8 cellular contexts compared by ENCODE assay signal in genomic region chr19:1274081-1274851, GRCh38. TPM values are rescaled to one million over a fixed set of nuclear protein-coding genes. Genes with fewer than 3 reads are reported as not detected.
DNase-seq lines count a peak whose midpoint lies in the region; ATAC-seq, FAIRE-seq and TF ChIP-seq lines count a peak whose summit lies in the region.

No MANE protein-coding gene starts in this region.

- no peak for FAIRE-seq in urothelium cell line (lab: Jason Lieb, UNC)

- H3K36me3 ChIP-seq in kidney epithelial cell (ENCODE audit: control insufficient read depth, insufficient read depth, low read length): peaks cover 7% of the 10 kb centered on the region
- peaks cover 45% of the 10 kb centered on the region for H3K36me3 ChIP-seq in thoracic aorta

- H3K27me3 ChIP-seq in kidney epithelial cell (ENCODE audit: control insufficient read depth, insufficient read depth, low read length) (no peaks in the 10 kb centered on the region), thoracic aorta (replicated peaks; ENCODE audit: insufficient read depth) (no peaks in the 10 kb centered on the region)

- H3K27ac Mint-ChIP-seq in activated CD4-positive, alpha-beta T cell treated with anti-CD3 and anti-CD28 coated beads, Interleukin-2, amount 10 ng/mL, durations not matched to agents 24 days and 14 days: peak overlapping the region; percentile 80
- peak overlapping the region; percentile 11 for H3K27ac Mint-ChIP-seq in activated naive CD8-positive, alpha-beta T cell treated with anti-CD3 and anti-CD28 coated beads, Interleukin-2, amount 10 ng/mL, durations not matched to agents 7 days and 5 days

- H3K4me3 ChIP-seq in kidney epithelial cell (ENCODE audit: low read depth, low read length) (peak overlapping the region; percentile 56), thoracic aorta (peak overlapping the region; percentile 82)

- ATAC-seq in activated naive CD8-positive, alpha-beta T cell treated with anti-CD3 and anti-CD28 coated beads, Interleukin-2, amount 10 ng/mL, durations not matched to agents 7 days and 5 days (ENCODE audit: low read depth): no peak
- ATAC-seq in thoracic aorta (ENCODE audit: insufficient number of reproducible peaks, low FRiP score, low read depth) (no peak), GM19463 (IDR thresholded peaks at IDR 0.05; ENCODE audit: unreplicated experiment) (no peak)

- peaks cover 62% of the 10 kb centered on the region for H3K36me3 Mint-ChIP-seq in activated CD4-positive, alpha-beta T cell treated with anti-CD3 and anti-CD28 coated beads, Interleukin-2, amount 10 ng/mL, durations not matched to agents 24 days and 14 days (ENCODE audit: low read depth)
- peaks cover 42% of the 10 kb centered on the region for H3K36me3 Mint-ChIP-seq in activated naive CD8-positive, alpha-beta T cell treated with anti-CD3 and anti-CD28 coated beads, Interleukin-2, amount 10 ng/mL, durations not matched to agents 7 days and 5 days

- H3K27me3 Mint-ChIP-seq in activated CD4-positive, alpha-beta T cell treated with anti-CD3 and anti-CD28 coated beads, Interleukin-2, amount 10 ng/mL, durations not matched to agents 24 days and 14 days: no peaks in the 10 kb centered on the region
- no peaks in the 10 kb centered on the region for H3K27me3 Mint-ChIP-seq in activated naive CD8-positive, alpha-beta T cell treated with anti-CD3 and anti-CD28 coated beads, Interleukin-2, amount 10 ng/mL, durations not matched to agents 7 days and 5 days

- H3K27ac ChIP-seq in thoracic aorta: peak overlapping the region; percentile 93 to 99

- no peaks in the 10 kb centered on the region for H3K9me3 ChIP-seq in thoracic aorta

- TF ChIP-seq CTCF in kidney epithelial cell (IDR thresholded peaks at IDR 0.05; ENCODE audit: insufficient read depth, low read length, poor library complexity, severe bottlenecking) (no peak), thoracic aorta (IDR thresholded peaks at IDR 0.05) (no peak)

- H3K4me3 Mint-ChIP-seq in activated CD4-positive, alpha-beta T cell treated with anti-CD3 and anti-CD28 coated beads, Interleukin-2, amount 10 ng/mL, durations not matched to agents 24 days and 14 days: peak overlapping the region; percentile 78
- peak overlapping the region; percentile 67 for H3K4me3 Mint-ChIP-seq in activated naive CD8-positive, alpha-beta T cell treated with anti-CD3 and anti-CD28 coated beads, Interleukin-2, amount 10 ng/mL, durations not matched to agents 7 days and 5 days

- H3K4me1 Mint-ChIP-seq in activated CD4-positive, alpha-beta T cell treated with anti-CD3 and anti-CD28 coated beads, Interleukin-2, amount 10 ng/mL, durations not matched to agents 24 days and 14 days: peaks cover 44% of the 10 kb centered on the region
- peaks cover 41% of the 10 kb centered on the region for H3K4me1 Mint-ChIP-seq in activated naive CD8-positive, alpha-beta T cell treated with anti-CD3 and anti-CD28 coated beads, Interleukin-2, amount 10 ng/mL, durations not matched to agents 7 days and 5 days

- intact Hi-C loops in activated CD4-positive, alpha-beta T cell treated with anti-CD3 and anti-CD28 coated beads, Interleukin-2, amount 10 ng/mL, durations not matched to agents 24 days and 14 days (cut with micrococcal nuclease): no loop called here

- H3K4me1 ChIP-seq in thoracic aorta (ENCODE audit: control insufficient read depth in 1 of 2, low read depth in 2 of 2): peaks cover 41 to 65% of the 10 kb centered on the region in 2 donors

- DNase-seq in activated CD4-positive, alpha-beta T cell treated with anti-CD3 and anti-CD28 coated beads, Interleukin-2, amount 10 ng/mL, durations not matched to agents 24 days and 14 days: peak; percentile 66
- DNase-seq in activated CD4-positive, alpha-beta T cell treated with anti-CD3 and anti-CD28 coated beads for 1 hour: no peak
- DNase-seq in activated naive CD8-positive, alpha-beta T cell treated with anti-CD3 and anti-CD28 coated beads, Interleukin-2, amount 10 ng/mL, durations not matched to agents 7 days and 5 days: no peak
- DNase-seq in kidney epithelial cell (ENCODE audit: low read depth) (no peak), thoracic aorta (ENCODE audit: low spot score) (no peak), COLO829 (ENCODE audit: low spot score) (no peak), urothelium cell line (ENCODE audit: low spot score) (no peak)

- no peaks in the 10 kb centered on the region for H3K9me3 Mint-ChIP-seq in activated CD4-positive, alpha-beta T cell treated with anti-CD3 and anti-CD28 coated beads, Interleukin-2, amount 10 ng/mL, durations not matched to agents 24 days and 14 days
- no peaks in the 10 kb centered on the region for H3K9me3 Mint-ChIP-seq in activated naive CD8-positive, alpha-beta T cell treated with anti-CD3 and anti-CD28 coated beads, Interleukin-2, amount 10 ng/mL, durations not matched to agents 7 days and 5 days

- POLR2A ChIA-PET in activated naive CD8-positive, alpha-beta T cell treated with anti-CD3 and anti-CD28 coated beads, Interleukin-2, amount 10 ng/mL, durations not matched to agents 7 days and 5 days (lab: Charles Lee): interaction anchor here (0.8 to 1.7 kb wide), 6 partner anchors 14 to 207 kb away, joined by 3 to 4 read pairs (median 3); partner anchors contain the start of genes ARHGAP45 and POLR2E

RNA-seq across cellular contexts. Expression of gene FAM174C, which starts 1.1 kb away (rescaled TPM):
- total RNA-seq in activated CD4-positive, alpha-beta T cell treated with anti-CD3 and anti-CD28 coated beads, Interleukin-2, amount 10 ng/mL, durations not matched to agents 24 days and 14 days: 115 and 126 TPM in 2 replicates
- 10 to 100 TPM; 44.5 to 48.3 TPM for total RNA-seq in activated naive CD8-positive, alpha-beta T cell treated with anti-CD3 and anti-CD28 coated beads, Interleukin-2, amount 10 ng/mL, durations not matched to agents 7 days and 5 days
- total RNA-seq in kidney epithelial cell: 58.5 and 75.0 TPM in 2 replicates
- 10 to 100 TPM; 18.8 to 40.8 TPM for total RNA-seq in thoracic aorta

RNA-seq across cellular contexts. Expression of gene CIRBP, which starts 5.1 kb away (rescaled TPM):
- 237 TPM in 2 replicates for total RNA-seq in activated CD4-positive, alpha-beta T cell treated with anti-CD3 and anti-CD28 coated beads, Interleukin-2, amount 10 ng/mL, durations not matched to agents 24 days and 14 days
- total RNA-seq in activated naive CD8-positive, alpha-beta T cell treated with anti-CD3 and anti-CD28 coated beads, Interleukin-2, amount 10 ng/mL, durations not matched to agents 7 days and 5 days: 100 to 1,000 TPM; 327 to 342 TPM
- total RNA-seq in kidney epithelial cell (298 and 403 TPM in 2 replicates), thoracic aorta (100 to 1,000 TPM; 492 to 644 TPM)

RNA-seq across cellular contexts. Expression of gene EFNA2, which starts 11.4 kb away (rescaled TPM):
- not detected in 2 replicates for total RNA-seq in activated CD4-positive, alpha-beta T cell treated with anti-CD3 and anti-CD28 coated beads, Interleukin-2, amount 10 ng/mL, durations not matched to agents 24 days and 14 days
- not detected for total RNA-seq in activated naive CD8-positive, alpha-beta T cell treated with anti-CD3 and anti-CD28 coated beads, Interleukin-2, amount 10 ng/mL, durations not matched to agents 7 days and 5 days
- total RNA-seq in kidney epithelial cell: 3.1 and 5.3 TPM in 2 replicates
- total RNA-seq in thoracic aorta: not detected

RNA-seq across cellular contexts. Expression of gene MIDN, which starts 25.9 kb away (rescaled TPM):
- total RNA-seq in activated CD4-positive, alpha-beta T cell treated with anti-CD3 and anti-CD28 coated beads, Interleukin-2, amount 10 ng/mL, durations not matched to agents 24 days and 14 days: 72.3 and 82.4 TPM in 2 replicates
- 10 to 100 TPM; 75.2 to 80.7 TPM for total RNA-seq in activated naive CD8-positive, alpha-beta T cell treated with anti-CD3 and anti-CD28 coated beads, Interleukin-2, amount 10 ng/mL, durations not matched to agents 7 days and 5 days
- total RNA-seq in kidney epithelial cell (66.8 and 69.4 TPM in 2 replicates), thoracic aorta (100 to 1,000 TPM in 1 of 2 donors, 10 to 100 TPM in 1; 80.1 to 124 TPM)

RNA-seq across cellular contexts. Expression of gene ATP5F1D, which starts 32.7 kb away (rescaled TPM):
- total RNA-seq in activated CD4-positive, alpha-beta T cell treated with anti-CD3 and anti-CD28 coated beads, Interleukin-2, amount 10 ng/mL, durations not matched to agents 24 days and 14 days: 254 and 269 TPM in 2 replicates
- total RNA-seq in activated naive CD8-positive, alpha-beta T cell treated with anti-CD3 and anti-CD28 coated beads, Interleukin-2, amount 10 ng/mL, durations not matched to agents 7 days and 5 days: 100 to 1,000 TPM; 157 to 161 TPM
- total RNA-seq in kidney epithelial cell (55.3 and 69.8 TPM in 2 replicates), thoracic aorta (10 to 100 TPM; 40.4 to 45.1 TPM)
